ENCODE assay signal across 14 cellular contexts in genomic region chr9:81371824-81372223, GRCh38.
DNase-seq lines count a peak whose midpoint lies in the region; ATAC-seq, FAIRE-seq and TF ChIP-seq lines count a peak whose summit lies in the region.
"Had no signal": no experiment of that assay in that cellular context is flagged by ENCODE, and none has a peak within 500 bp of the region (broad histone marks: within the 10 kb centered on the region; RNA-seq: fewer than 3 reads in every experiment).

No MANE protein-coding gene starts in this region.

- H3K27ac ChIP-seq in HepG2 (ENCODE audit: extremely low read length, insufficient read depth, low read length) = no peak overlapping the region
- peak overlapping the region; percentile 65 to 76 (median 69) for H3K27ac ChIP-seq in gastrocnemius medialis

- H3K4me1 ChIP-seq in HepG2 (ENCODE audit: insufficient read depth, low read length) (no peaks in the 10 kb centered on the region), gastrocnemius medialis (peaks cover 18 to 31% of the 10 kb centered on the region in 2 donors)

- POLR2A ChIA-PET in HepG2 (lab: Yijun Ruan, JAX) = no interaction called here

- no peaks in the 10 kb centered on the region for H4K20me1 ChIP-seq in HepG2 (ENCODE audit: insufficient read depth, low read length)

- DNase-seq in ELF-1 (ENCODE audit: low read depth, low spot score) = peak; percentile 49
- peak; percentile 46 for DNase-seq in NCI-H2171 (lab: John Stamatoyannopoulos, UW)
- no peak for DNase-seq in HepG2 (ENCODE audit: low spot score)
- DNase-seq in gastrocnemius medialis = peak; percentile 54 to 62
- DNase-seq in GM13976 (ENCODE audit: low spot score) = no peak
- DNase-seq in GF-D8 (lab: John Stamatoyannopoulos, UW) = no peak
- DNase-seq in activated CD4-positive, alpha-beta T cell treated with anti-CD3 and anti-CD28 coated beads, Interleukin-2, amount 50 U/mL, for 4 hours = no peak
- DNase-seq: DMS 273 treated with DMSO at 0.1 percent for 48 hours, EL, NCI-H1048, NCI-H146, NCI-H69 had no signal

- no TSS peak for BruUV-seq in HepG2 (replicated peaks; lab: Mats Ljungman, UMichigan)

- H3K79me2 ChIP-seq in HepG2 (ENCODE audit: insufficient read depth, low read length) = no peaks in the 10 kb centered on the region

- TF ChIP-seq CTCF in HepG2 (CRISPR knock-in tag; IDR thresholded peaks at IDR 0.05) (no peak), gastrocnemius medialis (IDR thresholded peaks at IDR 0.05 in 4 of 5, conservative IDR thresholded peaks at IDR 0.05 in 1 of 5) (no peak), GM13976 (IDR thresholded peaks at IDR 0.05; ENCODE audit: borderline replicate concordance, control extremely low read depth, extremely low read depth, insufficient read depth, missing control alignments) (no peak)

- no peak for TF ChIP-seq RAD21 in HepG2 (CRISPR knock-in tag; IDR thresholded peaks at IDR 0.05)

- no peak for ATAC-seq in HepG2
- peak; percentile 62 to 76 for ATAC-seq in gastrocnemius medialis
- ATAC-seq: HCT116, SK-N-SH treated with all-trans-retinoic acid at 6 μM for 48 hours had no signal

- H3K9ac ChIP-seq in HepG2 (ENCODE audit: insufficient read depth, low read depth, low read length) = no peak overlapping the region

- no peak for FAIRE-seq in HepG2 (lab: Jason Lieb, UNC)

- H3K9me3 ChIP-seq in HepG2 (ENCODE audit: low read length) (no peaks in the 10 kb centered on the region), gastrocnemius medialis (no peaks in the 10 kb centered on the region)

- peaks cover 0 to 8% of the 10 kb centered on the region in 2 experiments; a peak in 2 of 5 replicates for H3K27me3 ChIP-seq in HepG2 (ENCODE audit: control insufficient read depth in 1 of 2, insufficient read depth in 2 of 2, low read length in 2 of 2)
- H3K27me3 ChIP-seq in gastrocnemius medialis = no peaks in the 10 kb centered on the region

- in situ Hi-C loops in HepG2 (cut with HindIII; ENCODE audit: extremely low pct_ligation_motif_present, low pct_unique_long_range_greater_than_20kb) = no loop called here
- in situ Hi-C loops in gastrocnemius medialis (cut with MboI; ENCODE audit: low sequenced_read_pairs in 4 of 4) = no loop called here
- in situ Hi-C loops in GM13976 (cut with MboI; ENCODE audit: low sequenced_read_pairs, unreplicated experiment) = no loop called here

- no peak overlapping the region for H3K4me2 ChIP-seq in HepG2 (ENCODE audit: low read depth, low read length)

- no peaks in the 10 kb centered on the region for H3K36me3 ChIP-seq in HepG2 (replicated peaks in 1 of 2; ENCODE audit: control insufficient read depth in 1 of 2, insufficient read depth in 2 of 2, low read length in 2 of 2)
- no peaks in the 10 kb centered on the region for H3K36me3 ChIP-seq in gastrocnemius medialis

- intact Hi-C loops in HepG2 (cut with micrococcal nuclease; ENCODE audit: unreplicated experiment) (no loop called here), gastrocnemius medialis (cut with DNase I; ENCODE audit: low total_unique reads) (loop anchor here (2.0 kb wide), 2 partner anchors 93 to 317 kb away; partner anchors contain the start of gene TLE1)

- TF ChIP-seq EP300 in HepG2 (IDR thresholded peaks at IDR 0.05; ENCODE audit: low read depth in 2 of 2, low read length in 2 of 2) (no peak), HepG2 (CRISPR knock-in tag; IDR thresholded peaks at IDR 0.05; ENCODE audit: borderline replicate concordance) (no peak)

- peak overlapping the region; percentile 2 for H2AFZ ChIP-seq in HepG2 (ENCODE audit: low read length)

- WGBS in HepG2 (ENCODE audit: low lambda C conversion rate) = 31% methylated on average over 7 of the region's 7 CpGs

- H3K4me3 ChIP-seq in HepG2 (replicated peaks in 1 of 3; ENCODE audit: insufficient read depth in 1 of 3, low read depth in 2 of 3, low read length in 3 of 3) = no peak overlapping the region
- no peak overlapping the region for H3K4me3 ChIP-seq in gastrocnemius medialis

- CTCF ChIA-PET in HepG2 (lab: Yijun Ruan, JAX; ENCODE audit: low intra/inter-chr PET ratio, low total read pairs) = no interaction called here

- TF ChIP-seq POLR2A in HepG2 (IDR thresholded peaks at IDR 0.05; ENCODE audit: insufficient read depth in 1 of 2, low read depth in 2 of 2, low read length in 2 of 2) (no peak), gastrocnemius medialis (IDR thresholded peaks at IDR 0.05) (no peak)

TF ChIP-seq in HepG2, 621 proteins besides CTCF, POLR2A, EP300 and RAD21:
- no peak for TF ChIP-seq CHD4 (IDR thresholded peaks at IDR 0.05; ENCODE audit: borderline replicate concordance, low read length)
- TF ChIP-seq NFKBIZ (CRISPR knock-in tag; IDR thresholded peaks at IDR 0.05) = no peak
- no peak for TF ChIP-seq ARID5B (CRISPR knock-in tag; IDR thresholded peaks at IDR 0.05)
- no peak for TF ChIP-seq ZNF691 (CRISPR knock-in tag; IDR thresholded peaks at IDR 0.05; ENCODE audit: borderline replicate concordance, low read depth)
- TF ChIP-seq SP1 (IDR thresholded peaks at IDR 0.05) = no peak
- TF ChIP-seq SP1 (CRISPR knock-in tag; IDR thresholded peaks at IDR 0.05) = no peak
- no peak for TF ChIP-seq FOXO1 (CRISPR knock-in tag; IDR thresholded peaks at IDR 0.05)
- no peak for TF ChIP-seq PCBP2 (optimal IDR thresholded peaks at IDR 0.05; ENCODE audit: low read depth, low read length, poor library complexity, severe bottlenecking)
- TF ChIP-seq JUND (CRISPR knock-in tag; IDR thresholded peaks at IDR 0.05) = no peak
- TF ChIP-seq ZNF33A (CRISPR knock-in tag; IDR thresholded peaks at IDR 0.05; ENCODE audit: borderline replicate concordance) = no peak
- TF ChIP-seq, protein P1, sequence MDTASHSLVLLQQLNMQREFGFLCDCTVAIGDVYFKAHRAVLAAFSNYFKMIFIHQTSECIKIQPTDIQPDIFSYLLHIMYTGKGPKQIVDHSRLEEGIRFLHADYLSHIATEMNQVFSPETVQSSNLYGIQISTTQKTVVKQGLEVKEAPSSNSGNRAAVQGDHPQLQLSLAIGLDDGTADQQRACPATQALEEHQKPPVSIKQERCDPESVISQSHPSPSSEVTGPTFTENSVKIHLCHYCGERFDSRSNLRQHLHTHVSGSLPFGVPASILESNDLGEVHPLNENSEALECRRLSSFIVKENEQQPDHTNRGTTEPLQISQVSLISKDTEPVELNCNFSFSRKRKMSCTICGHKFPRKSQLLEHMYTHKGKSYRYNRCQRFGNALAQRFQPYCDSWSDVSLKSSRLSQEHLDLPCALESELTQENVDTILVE (CRISPR knock-in tag; IDR thresholded peaks at IDR 0.05) = no peak
- TF ChIP-seq TAF1 (CRISPR knock-in tag; IDR thresholded peaks at IDR 0.05) = no peak
- TF ChIP-seq FLYWCH1 (CRISPR knock-in tag; IDR thresholded peaks at IDR 0.05) = no peak
- TF ChIP-seq CBX1 (IDR thresholded peaks at IDR 0.05; ENCODE audit: low read depth) = no peak
- TF ChIP-seq CREM (IDR thresholded peaks at IDR 0.05) = no peak
- no peak for TF ChIP-seq CREM (CRISPR knock-in tag; IDR thresholded peaks at IDR 0.05)
- TF ChIP-seq, protein P2, sequence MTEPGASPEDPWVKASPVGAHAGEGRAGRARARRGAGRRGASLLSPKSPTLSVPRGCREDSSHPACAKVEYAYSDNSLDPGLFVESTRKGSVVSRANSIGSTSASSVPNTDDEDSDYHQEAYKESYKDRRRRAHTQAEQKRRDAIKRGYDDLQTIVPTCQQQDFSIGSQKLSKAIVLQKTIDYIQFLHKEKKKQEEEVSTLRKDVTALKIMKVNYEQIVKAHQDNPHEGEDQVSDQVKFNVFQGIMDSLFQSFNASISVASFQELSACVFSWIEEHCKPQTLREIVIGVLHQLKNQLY (CRISPR knock-in tag; IDR thresholded peaks at IDR 0.05) = no peak
- no peak for TF ChIP-seq MLLT10 (CRISPR knock-in tag; IDR thresholded peaks at IDR 0.05)
- TF ChIP-seq ZNF451 (CRISPR knock-in tag; IDR thresholded peaks at IDR 0.05) = no peak

Comparison
In these comparisons a context has a peak if more than half of its experiments do, and no peak if none do; other contexts are left out.
1. DNase-seq: peak in ELF-1 (single experiment), NCI-H2171 (single experiment) and gastrocnemius medialis (2 of 2); none in HepG2 (single experiment), GM13976 (single experiment), GF-D8 (single experiment) and activated CD4-positive, alpha-beta T cell treated with anti-CD3 and anti-CD28 coated beads, Interleukin-2, amount 50 U/mL, for 4 hours (0 of 2).